Comparison of ENCODE assay signal across 8 cellular contexts in the genomic region with DNA sequence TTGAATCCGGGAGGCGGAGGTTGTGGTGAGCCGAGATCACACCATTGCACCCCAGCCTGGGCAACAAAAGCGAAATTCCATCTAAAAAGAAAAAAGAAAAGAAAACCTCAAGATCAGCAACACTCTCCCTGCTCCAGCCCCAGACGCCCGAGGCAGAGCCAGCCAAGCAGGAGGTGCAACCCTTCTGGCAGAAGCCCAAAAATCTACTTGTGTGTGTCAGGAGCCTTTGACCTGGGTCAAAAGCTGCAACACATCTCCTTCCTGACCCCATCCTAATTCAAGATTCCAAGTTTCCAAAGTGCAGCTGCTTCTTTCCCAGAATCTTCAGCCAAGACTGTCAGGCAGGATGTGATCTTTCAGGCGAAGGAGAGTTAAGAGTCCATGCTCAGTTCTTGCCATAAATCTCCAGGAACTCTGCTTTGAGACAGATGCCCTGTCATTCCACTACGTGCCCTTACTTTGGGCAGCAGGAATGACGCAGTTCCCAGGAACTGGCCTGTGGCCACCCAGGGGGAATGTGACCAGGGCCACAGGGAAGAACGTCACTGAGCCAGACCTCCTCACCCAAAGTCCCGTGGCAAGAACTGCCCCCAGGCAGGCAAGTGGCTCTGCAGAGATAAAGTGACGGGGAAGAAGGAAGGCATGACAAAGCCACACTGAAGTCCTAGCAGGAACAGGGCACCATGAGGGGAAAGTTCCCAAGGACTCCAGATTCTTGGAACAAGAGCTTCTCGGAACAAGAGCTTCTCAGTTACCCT. TPM values are rescaled to one million over a fixed set of nuclear protein-coding genes. Genes with fewer than 3 reads are reported as not detected.
DNase-seq lines count a peak whose midpoint lies in the region; ATAC-seq, FAIRE-seq and TF ChIP-seq lines count a peak whose summit lies in the region.

No MANE protein-coding gene starts in this region.

- no peak for TF ChIP-seq RAD21 in K562 (CRISPR knock-in tag; conservative IDR thresholded peaks at IDR 0.05 in 1 of 2, IDR thresholded peaks at IDR 0.05 in 1 of 2)

- peak; percentile 92 for DNase-seq in M059J (ENCODE audit: low read depth)
- DNase-seq in K562 (ENCODE audit: extremely low read depth in 1 of 4, low spot score in 3 of 4): no peak
- peak; percentile 70 for DNase-seq in kidney tubule cell (ENCODE audit: low spot score)
- DNase-seq in brain microvascular endothelial cell: no peak
- DNase-seq in NCI-H1417 (lab: John Stamatoyannopoulos, UW): no peak

- BruUV-seq in K562 (replicated peaks; lab: Mats Ljungman, UMichigan): no TSS peak

- intact Hi-C loops in K562 (cut with micrococcal nuclease): loop anchor here (2.0 kb wide), 1 partner anchor 24 kb away; no protein-coding TSS in a partner anchor

- no peaks in the 10 kb centered on the region for H3K9me3 ChIP-seq in K562 (replicated peaks; ENCODE audit: control insufficient read depth, insufficient read depth, low read depth, low read length)

- FAIRE-seq in K562 (lab: Jason Lieb, UNC): no peak

- peak overlapping the region in 1 of 2 experiments; percentile 84; a peak in 2 of 4 replicates for H3K9ac ChIP-seq in K562 (ENCODE audit: insufficient read depth in 1 of 2, low read depth in 2 of 2, low read length in 2 of 2)

- CTCF ChIA-PET in K562 (lab: Yijun Ruan, JAX; ENCODE audit: low intra/inter-chr PET ratio): no interaction called here

- TF ChIP-seq CTCF in K562 (IDR thresholded peaks at IDR 0.05 in 2 of 3, conservative IDR thresholded peaks at IDR 0.05 in 1 of 3; ENCODE audit: insufficient read depth in 2 of 3, low read depth in 1 of 3, low read length in 3 of 3): no peak
- no peak for TF ChIP-seq CTCF in brain microvascular endothelial cell (IDR thresholded peaks at IDR 0.05; ENCODE audit: low read depth, low read length, missing control alignments)

- 51% methylated on average over 13 of the region's 13 CpGs for WGBS in K562 (ENCODE audit: insufficient coverage, low coverage, missing lambda C conversion rate)

- H3K27me3 ChIP-seq in K562 (ENCODE audit: control insufficient read depth in 2 of 2, insufficient read depth in 2 of 2, low read length in 2 of 2): no peaks in the 10 kb centered on the region
- H3K27me3 ChIP-seq in brain microvascular endothelial cell (replicated peaks): no peaks in the 10 kb centered on the region

- H3K36me3 ChIP-seq in K562 (ENCODE audit: control insufficient read depth, insufficient read depth, low read length): no peaks in the 10 kb centered on the region; the same call in 1 of the 3 replicates
- H3K36me3 ChIP-seq in brain microvascular endothelial cell (replicated peaks): no peaks in the 10 kb centered on the region

- H3K4me1 ChIP-seq in K562 (replicated peaks in 1 of 2; ENCODE audit: control insufficient read depth in 2 of 2, insufficient read depth in 2 of 2, low read length in 2 of 2): peaks cover 33 to 52% of the 10 kb centered on the region in 2 experiments

- no peak for ATAC-seq in K562
- ATAC-seq in HG03565 (IDR thresholded peaks at IDR 0.05; ENCODE audit: unreplicated experiment): no peak
- no peak for ATAC-seq in HG03025 (IDR thresholded peaks at IDR 0.05; ENCODE audit: low FRiP score, unreplicated experiment)

- H3K4me2 ChIP-seq in K562 (ENCODE audit: insufficient read depth, low read length): no peak overlapping the region

- no peaks in the 10 kb centered on the region for H3K9me1 ChIP-seq in K562 (ENCODE audit: control insufficient read depth, insufficient read depth, low read length)

- H3K27ac ChIP-seq in K562 (ENCODE audit: extremely low read depth, low read depth, low read length) (no peak overlapping the region), skin epidermis (peak overlapping the region in 18 of 21 experiments; percentile 40 to 86 (median 74)), brain microvascular endothelial cell (no peak overlapping the region)

- TF ChIP-seq EP300 in K562 (IDR thresholded peaks at IDR 0.05; ENCODE audit: low read length): no peak

- POLR2A ChIA-PET in K562 (lab: Yijun Ruan, JAX): interaction anchor here (0.5 to 1.6 kb wide), 4 partner anchors 8 to 1178 kb away, joined by 3 to 7 read pairs (median 3); no protein-coding TSS in a partner anchor

- H3K4me3 ChIP-seq in K562: no peak overlapping the region
- no peak overlapping the region for H3K4me3 ChIP-seq in skin epidermis
- H3K4me3 ChIP-seq in brain microvascular endothelial cell (ENCODE audit: low read depth, low read length): no peak overlapping the region

- H3K79me2 ChIP-seq in K562 (ENCODE audit: control insufficient read depth, insufficient read depth, low read length): peaks cover 7% of the 10 kb centered on the region; the same call in 2 of the 3 replicates

- H4K20me1 ChIP-seq in K562 (replicated peaks; ENCODE audit: control insufficient read depth, insufficient read depth, low read length): no peaks in the 10 kb centered on the region

- 0 out of 2 replicates have a peak overlapping the region, but pooled peaks have one; percentile 3 for H2AFZ ChIP-seq in K562 (ENCODE audit: low read depth, low read length)

- TF ChIP-seq POLR2A in K562 (conservative IDR thresholded peaks at IDR 0.05): no peak

- in situ Hi-C loops in K562 (cut with MboI): no loop called here
- in situ Hi-C loops in brain microvascular endothelial cell (cut with HindIII; ENCODE audit: low pct_ligation_motif_present, low sequenced_read_pairs): no loop called here

TF ChIP-seq in K562, 482 proteins besides CTCF, POLR2A, EP300 and RAD21 (continues in another document):
- 0 out of 2 replicates have a peak, but pooled peaks have one; percentile 30 for TF ChIP-seq ELF4 (CRISPR knock-in tag; IDR thresholded peaks at IDR 0.05)
- TF ChIP-seq SREBF1 (IDR thresholded peaks at IDR 0.05; ENCODE audit: borderline replicate concordance, low read depth, low read length): no peak
- TF ChIP-seq, protein P1, sequence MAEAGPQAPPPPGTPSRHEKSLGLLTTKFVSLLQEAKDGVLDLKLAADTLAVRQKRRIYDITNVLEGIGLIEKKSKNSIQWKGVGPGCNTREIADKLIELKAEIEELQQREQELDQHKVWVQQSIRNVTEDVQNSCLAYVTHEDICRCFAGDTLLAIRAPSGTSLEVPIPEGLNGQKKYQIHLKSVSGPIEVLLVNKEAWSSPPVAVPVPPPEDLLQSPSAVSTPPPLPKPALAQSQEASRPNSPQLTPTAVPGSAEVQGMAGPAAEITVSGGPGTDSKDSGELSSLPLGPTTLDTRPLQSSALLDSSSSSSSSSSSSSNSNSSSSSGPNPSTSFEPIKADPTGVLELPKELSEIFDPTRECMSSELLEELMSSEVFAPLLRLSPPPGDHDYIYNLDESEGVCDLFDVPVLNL (CRISPR knock-in tag; IDR thresholded peaks at IDR 0.05; ENCODE audit: low read depth): no peak
- TF ChIP-seq ZNF589 (CRISPR knock-in tag; IDR thresholded peaks at IDR 0.05; ENCODE audit: low read depth): peak; percentile 22; the same call in 1 of the 2 replicates
- TF ChIP-seq NR2C2 (CRISPR knock-in tag; IDR thresholded peaks at IDR 0.05): no peak
- TF ChIP-seq NR2C2 (tag; IDR thresholded peaks at IDR 0.05): peak; percentile 17; the same call in 1 of the 2 replicates
- TF ChIP-seq ZFPM2 (CRISPR knock-in tag; IDR thresholded peaks at IDR 0.05): 0 out of 2 replicates have a peak, but pooled peaks have one; percentile 64
- TF ChIP-seq, protein P2, sequence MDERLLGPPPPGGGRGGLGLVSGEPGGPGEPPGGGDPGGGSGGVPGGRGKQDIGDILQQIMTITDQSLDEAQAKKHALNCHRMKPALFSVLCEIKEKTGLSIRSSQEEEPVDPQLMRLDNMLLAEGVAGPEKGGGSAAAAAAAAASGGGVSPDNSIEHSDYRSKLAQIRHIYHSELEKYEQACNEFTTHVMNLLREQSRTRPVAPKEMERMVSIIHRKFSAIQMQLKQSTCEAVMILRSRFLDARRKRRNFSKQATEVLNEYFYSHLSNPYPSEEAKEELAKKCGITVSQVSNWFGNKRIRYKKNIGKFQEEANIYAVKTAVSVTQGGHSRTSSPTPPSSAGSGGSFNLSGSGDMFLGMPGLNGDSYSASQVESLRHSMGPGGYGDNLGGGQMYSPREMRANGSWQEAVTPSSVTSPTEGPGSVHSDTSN (CRISPR knock-in tag; IDR thresholded peaks at IDR 0.05; ENCODE audit: low read depth): no peak
- TF ChIP-seq, protein P2 (tag; conservative IDR thresholded peaks at IDR 0.05; ENCODE audit: low read depth): peak; percentile 79

RNA-seq across cellular contexts. Expression of a gene that starts 39.4 kb away (rescaled TPM):
- total RNA-seq in M059J (2014; rRNA removed; shearing (Covaris generic)): 9.2 and 9.9 TPM in 2 replicates
- 17.8 and 19.2 TPM in 2 replicates for total RNA-seq in K562 (2011; cell fraction: chromatin; rRNA removed; ENCODE audit: low replicate concordance)
- total RNA-seq in K562 (2011; cell fraction: nucleolus; rRNA removed): 10.1 and 13.8 TPM in 2 replicates
- total RNA-seq in K562 (2011; cell fraction: nucleoplasm; rRNA removed): 11.7 and 17.1 TPM in 2 replicates
- total RNA-seq in K562 (2014; rRNA removed) (14.9 and 17.1 TPM in 2 replicates), K562 (2014; rRNA removed; fragmentation: Illumina TruSeq; extraction: Trizol) (13.5 and 15.2 TPM in 2 replicates), K562 (2015; rRNA removed; fragmentation: Illumina TruSeq; extraction: Trizol) (12.2 and 13.5 TPM in 2 replicates), K562 (2021) (13.9 and 18.6 TPM in 2 replicates)
- polyA plus RNA-seq in K562 (2011; rRNA removed) (26.2 and 29.0 TPM in 2 replicates), K562 (2014; fragmentation: Illumina TruSeq; extraction: Trizol) (22.0 and 28.0 TPM in 2 replicates), K562 (2014; fragmentation: Nextera tagmentation; extraction: Ambion mirVana) (1 to 10 TPM; 2.9 to 3.5 TPM), K562 (2014; rRNA removed) (23.4 and 24.7 TPM in 2 replicates)
- polyA plus RNA-seq in K562 (2011; cell fraction: cytosol; rRNA removed): 19.8 and 19.9 TPM in 2 replicates
- polyA plus RNA-seq in K562 (2011; cell fraction: nucleus; rRNA removed): 18.5 and 19.8 TPM in 2 replicates
- polyA plus RNA-seq in K562 (2012): 20.4 and 27.0 TPM in 2 replicates
- 15.7 and 16.1 TPM in 2 replicates for polyA minus RNA-seq in K562 (2011; rRNA and poly(A)+ RNA removed)
- polyA minus RNA-seq in K562 (2011; cell fraction: cytosol; rRNA and poly(A)+ RNA removed): 12.2 and 14.1 TPM in 2 replicates
- 8.8 and 12.4 TPM in 2 replicates for polyA minus RNA-seq in K562 (2011; cell fraction: nucleus; rRNA and poly(A)+ RNA removed)

Comparison
In these comparisons a context has a peak if more than half of its experiments do, and no peak if none do; other contexts are left out.
1. DNase-seq: peak in M059J (single experiment) and kidney tubule cell (single experiment); none in K562 (0 of 4), brain microvascular endothelial cell (single experiment) and NCI-H1417 (0 of 3).
2. H3K27ac ChIP-seq: peak in skin epidermis (18 of 21); none in K562 (single experiment) and brain microvascular endothelial cell (single experiment).